Comparison of ENCODE assay signal across 29 cellular contexts in genomic region chr3:59796486-59796885, GRCh38.
"Had no signal": no experiment of that assay in that cellular context is flagged by ENCODE, and none has a peak within 500 bp of the region (broad histone marks: within the 10 kb centered on the region; RNA-seq: fewer than 3 reads in every experiment).

No MANE protein-coding gene starts in this region.

- FAIRE-seq: keratinocyte, urothelium cell line had no signal

- H3K9me3 ChIP-seq: adrenal gland, thoracic aorta had no signal

- H3K27ac Mint-ChIP-seq: activated CD4-positive, alpha-beta memory T cell treated with anti-CD3 and anti-CD28 coated beads for 36 hours; activated CD4-positive, alpha-beta T cell treated with anti-CD3 and anti-CD28 coated beads, Interleukin-2, amount 10 ng/mL, durations not matched to agents 24 days and 14 days; activated naive CD4-positive, alpha-beta T cell treated with anti-CD3 and anti-CD28 coated beads, Interleukin-2, amount 50 U/mL, for 72 hours; activated T-cell treated with anti-CD3 and anti-CD28 coated beads, Interleukin-2, amount 50 U/mL, for 24 hours; endodermal cell; mesothelial cell of epicardium; naive thymus-derived CD8-positive, alpha-beta T cell; stimulated activated effector memory CD8-positive, alpha-beta T cell treated with anti-CD3 and anti-CD28 coated beads, Interleukin-12 subunit alpha, Interleukin-12 subunit beta, amount 100 ng/mL, for 72 hours; stimulated activated naive CD8-positive, alpha-beta T cell treated with anti-CD3 and anti-CD28 coated beads, Interleukin-15, Interleukin-2, amounts not matched to agents 100 ng/mL and 50 ng/mL, for 24 hours; T-helper 2 cell treated with Interferon-gamma antibody and Interleukin-4, amounts not matched to agents 5 μg/mL and 100 μg/mL, for 36 hours had no signal

- H3K36me3 ChIP-seq: adrenal gland, brain microvascular endothelial cell, thoracic aorta had no signal

- H3K27me3 ChIP-seq: adrenal gland, brain microvascular endothelial cell, foreskin keratinocyte had no signal

- H3K4me3 Mint-ChIP-seq: activated CD4-positive, alpha-beta memory T cell treated with anti-CD3 and anti-CD28 coated beads for 36 hours; activated CD4-positive, alpha-beta T cell treated with anti-CD3 and anti-CD28 coated beads, Interleukin-2, amount 10 ng/mL, durations not matched to agents 24 days and 14 days; activated T-cell treated with anti-CD3 and anti-CD28 coated beads, Interleukin-2, amount 50 U/mL, for 24 hours; endodermal cell; mesothelial cell of epicardium; naive thymus-derived CD8-positive, alpha-beta T cell; stimulated activated effector memory CD8-positive, alpha-beta T cell treated with anti-CD3 and anti-CD28 coated beads, Interleukin-12 subunit alpha, Interleukin-12 subunit beta, amount 100 ng/mL, for 72 hours; stimulated activated naive CD8-positive, alpha-beta T cell treated with anti-CD3 and anti-CD28 coated beads, Interleukin-15, Interleukin-2, amounts not matched to agents 100 ng/mL and 50 ng/mL, for 24 hours; T-helper 2 cell treated with Interferon-gamma antibody and Interleukin-4, amounts not matched to agents 5 μg/mL and 100 μg/mL, for 36 hours had no signal

- H3K9me3 Mint-ChIP-seq: activated CD4-positive, alpha-beta memory T cell treated with anti-CD3 and anti-CD28 coated beads for 36 hours; activated T-cell treated with anti-CD3 and anti-CD28 coated beads, Interleukin-2, amount 50 U/mL, for 24 hours; endodermal cell; mesothelial cell of epicardium; naive thymus-derived CD8-positive, alpha-beta T cell; stimulated activated effector memory CD8-positive, alpha-beta T cell treated with anti-CD3 and anti-CD28 coated beads, Interleukin-12 subunit alpha, Interleukin-12 subunit beta, amount 100 ng/mL, for 72 hours; stimulated activated naive CD8-positive, alpha-beta T cell treated with anti-CD3 and anti-CD28 coated beads, Interleukin-15, Interleukin-2, amounts not matched to agents 100 ng/mL and 50 ng/mL, for 24 hours; T-helper 2 cell treated with Interferon-gamma antibody and Interleukin-4, amounts not matched to agents 5 μg/mL and 100 μg/mL, for 36 hours had no signal

- ATAC-seq: activated naive CD4-positive, alpha-beta T cell treated with anti-CD3 and anti-CD28 coated beads, Interleukin-2, amount 50 U/mL, for 72 hours; esophagus mucosa; foreskin keratinocyte; left cardiac atrium; left ventricle myocardium superior; naive thymus-derived CD8-positive, alpha-beta T cell; right cardiac atrium; stimulated activated effector memory CD8-positive, alpha-beta T cell treated with anti-CD3 and anti-CD28 coated beads, Interleukin-12 subunit alpha, Interleukin-12 subunit beta, amount 100 ng/mL, for 72 hours had no signal

- H3K27me3 Mint-ChIP-seq: activated CD4-positive, alpha-beta memory T cell treated with anti-CD3 and anti-CD28 coated beads for 36 hours; activated CD4-positive, alpha-beta T cell treated with anti-CD3 and anti-CD28 coated beads, Interleukin-2, amount 10 ng/mL, durations not matched to agents 24 days and 14 days; activated T-cell treated with anti-CD3 and anti-CD28 coated beads, Interleukin-2, amount 50 U/mL, for 24 hours; naive thymus-derived CD8-positive, alpha-beta T cell; stimulated activated naive CD8-positive, alpha-beta T cell treated with anti-CD3 and anti-CD28 coated beads, Interleukin-15, Interleukin-2, amounts not matched to agents 100 ng/mL and 50 ng/mL, for 24 hours had no signal

- DNase-seq: activated CD4-positive, alpha-beta memory T cell treated with anti-CD3 and anti-CD28 coated beads for 36 hours; activated CD4-positive, alpha-beta T cell treated with anti-CD3 and anti-CD28 coated beads, Interleukin-2, amount 10 ng/mL, durations not matched to agents 24 days and 14 days; activated CD4-positive, CD25-positive, alpha-beta regulatory T cell treated with anti-CD3 and anti-CD28 coated beads, Interleukin-2, amount 50 U/mL, for 72 hours; activated CD8-positive, alpha-beta memory T cell treated with anti-CD3 and anti-CD28 coated beads, Interleukin-2, amount 50 U/mL, for 48 hours; activated gamma-delta T cell treated with Interleukin-2 at 50 U/mL for 16 hours; activated T-cell treated with anti-CD3 and anti-CD28 coated beads, Interleukin-2, amount 50 U/mL, for 24 hours; adrenal gland; aorta; brain microvascular endothelial cell; endodermal cell; foreskin keratinocyte; left cardiac atrium; left ventricle myocardium superior; naive thymus-derived CD8-positive, alpha-beta T cell; posterior cingulate gyrus; right cardiac atrium; stimulated activated CD4-positive, alpha-beta T cell treated with anti-CD3 and anti-CD28 coated beads, Interleukin-12 subunit alpha, Interleukin-12 subunit beta, amount 100 ng/mL, for 4 hours; stimulated activated CD4-positive, alpha-beta T cell treated with anti-CD3 and anti-CD28 coated beads, Interleukin-4, amount 100 ng/mL, for 24 hours; T-helper 1 cell; trophoblast cell had no signal

- H3K27ac ChIP-seq: adrenal gland, brain microvascular endothelial cell, foreskin keratinocyte, thoracic aorta had no signal

- H3K4me3 ChIP-seq: adrenal gland, thoracic aorta had no signal

- H3K36me3 Mint-ChIP-seq: activated CD4-positive, alpha-beta memory T cell treated with anti-CD3 and anti-CD28 coated beads for 36 hours; mesothelial cell of epicardium; stimulated activated effector memory CD8-positive, alpha-beta T cell treated with anti-CD3 and anti-CD28 coated beads, Interleukin-12 subunit alpha, Interleukin-12 subunit beta, amount 100 ng/mL, for 72 hours had no signal

- H3K4me1 ChIP-seq: adrenal gland, foreskin keratinocyte had no signal
